ENCODE assay signal across 8 cellular contexts in genomic region chr3:153161714-153162512, GRCh38. TPM values are rescaled to one million over a fixed set of nuclear protein-coding genes. Genes with fewer than 3 reads are reported as not detected.
DNase-seq lines count a peak whose midpoint lies in the region; ATAC-seq and TF ChIP-seq lines count a peak whose summit lies in the region.

RAP2B (plus strand) TSS chr3:153162226; CDS start chr3:153162694, 468 bp downstream.

- no peaks in the 10 kb centered on the region for H3K27me3 Mint-ChIP-seq in T-helper 17 cell

- TF ChIP-seq CTCF in GM12865 (IDR thresholded peaks at IDR 0.05; ENCODE audit: insufficient read depth, low read depth, low read length, missing control alignments) = no peak
- no peak for TF ChIP-seq CTCF in psoas muscle (IDR thresholded peaks at IDR 0.05)

- no peaks in the 10 kb centered on the region for H3K27me3 ChIP-seq in psoas muscle (ENCODE audit: insufficient read depth in 3 of 3, low read length in 2 of 3)

- intact Hi-C loops in left ventricle myocardium superior (cut with micrococcal nuclease) (loop anchor here (10.0 kb wide), 1 partner anchor 123 kb away; no protein-coding TSS in a partner anchor), psoas muscle (cut with DNase I) (no loop called here)

- peak; percentile 44 for ATAC-seq in HG02623 (IDR thresholded peaks at IDR 0.05; ENCODE audit: unreplicated experiment)
- ATAC-seq in T-helper 17 cell = peak; percentile 66
- peak; percentile 94 for ATAC-seq in left ventricle myocardium superior
- ATAC-seq in psoas muscle = peak; percentile 90 to 94 (median 92)

- H3K27ac ChIP-seq in psoas muscle (peak within 1 kb of the TSS; percentile 87), urinary bladder (ENCODE audit: low read depth) (peak within 1 kb of the TSS; percentile 97)

- DNase-seq in GM12865 (ENCODE audit: low read depth) = peak; percentile 97
- peak; percentile 98 for DNase-seq in NCI-H1105 (lab: John Stamatoyannopoulos, UW)
- DNase-seq in T-helper 17 cell = peak; percentile 82 to 95 (median 94)
- peak; percentile 43 to 95 (median 90) for DNase-seq in amygdala (lab: John Stamatoyannopoulos, UW)
- DNase-seq in left ventricle myocardium superior = peak; percentile 98
- DNase-seq in psoas muscle = peak; percentile 97

- peaks cover 35% of the 10 kb centered on the region for H3K4me1 Mint-ChIP-seq in T-helper 17 cell

- H3K9me3 ChIP-seq in T-helper 17 cell (ENCODE audit: control insufficient read depth, low read length, poor library complexity, severe bottlenecking) = no peaks in the 10 kb centered on the region
- no peaks in the 10 kb centered on the region for H3K9me3 ChIP-seq in psoas muscle

- H3K27ac Mint-ChIP-seq in T-helper 17 cell = peak within 1 kb of the TSS; percentile 94

- H3K4me3 Mint-ChIP-seq in T-helper 17 cell = peak within 1 kb of the TSS; percentile 98

- H3K36me3 Mint-ChIP-seq in T-helper 17 cell (ENCODE audit: low read depth) = peaks cover 2% of the 10 kb centered on the region

- H3K36me3 ChIP-seq in psoas muscle (ENCODE audit: insufficient read depth in 1 of 2, low read depth in 1 of 2) (no peaks in the 10 kb centered on the region), urinary bladder (ENCODE audit: insufficient read depth) (no peaks in the 10 kb centered on the region)

- WGBS in psoas muscle, 3 donors = 1% methylated on average over 70 to 91 of the region's 91 CpGs
- under 1% methylated on average over 91 of the region's 91 CpGs for WGBS in urinary bladder

- H3K4me1 ChIP-seq in psoas muscle (peaks cover 15% of the 10 kb centered on the region), urinary bladder (ENCODE audit: insufficient read depth) (no peaks in the 10 kb centered on the region)

- H3K4me3 ChIP-seq in GM12865 (ENCODE audit: low read depth, low read length) (peak within 1 kb of the TSS; percentile 97), psoas muscle (peak within 1 kb of the TSS; percentile 91), urinary bladder (ENCODE audit: low read depth, low read length) (peak within 1 kb of the TSS; percentile 92)

RNA-seq across cellular contexts. Expression of gene RAP2B, which starts in this region (rescaled TPM):
- total RNA-seq in T-helper 17 cell = 10 to 100 TPM; 19.7 to 34.3 TPM
- total RNA-seq in left ventricle myocardium superior = 3.3 TPM
- 1 to 10 TPM; 1.8 to 3.2 (median 2.7) TPM for total RNA-seq in psoas muscle
- polyA plus RNA-seq in psoas muscle = 1 to 10 TPM in 2 of 3 donors, under 1 TPM in 1; 0.49 to 1.5 (median 1.4) TPM
- total RNA-seq in urinary bladder = 20.1 TPM
- 6.1 TPM for polyA plus RNA-seq in urinary bladder

Comparison
In these comparisons a context has a peak if more than half of its experiments do, and no peak if none do; other contexts are left out.
1. Peak in every context shown above with its lines: DNase-seq, ATAC-seq, H3K4me3 ChIP-seq and H3K27ac ChIP-seq.
2. ATAC-seq: peak in every context shown above with its lines; median percentile 94 in left ventricle myocardium superior; 92 in psoas muscle; 66 in T-helper 17 cell; 44 in HG02623.